ENCODE assay signal across 8 cellular contexts in the genomic region with DNA sequence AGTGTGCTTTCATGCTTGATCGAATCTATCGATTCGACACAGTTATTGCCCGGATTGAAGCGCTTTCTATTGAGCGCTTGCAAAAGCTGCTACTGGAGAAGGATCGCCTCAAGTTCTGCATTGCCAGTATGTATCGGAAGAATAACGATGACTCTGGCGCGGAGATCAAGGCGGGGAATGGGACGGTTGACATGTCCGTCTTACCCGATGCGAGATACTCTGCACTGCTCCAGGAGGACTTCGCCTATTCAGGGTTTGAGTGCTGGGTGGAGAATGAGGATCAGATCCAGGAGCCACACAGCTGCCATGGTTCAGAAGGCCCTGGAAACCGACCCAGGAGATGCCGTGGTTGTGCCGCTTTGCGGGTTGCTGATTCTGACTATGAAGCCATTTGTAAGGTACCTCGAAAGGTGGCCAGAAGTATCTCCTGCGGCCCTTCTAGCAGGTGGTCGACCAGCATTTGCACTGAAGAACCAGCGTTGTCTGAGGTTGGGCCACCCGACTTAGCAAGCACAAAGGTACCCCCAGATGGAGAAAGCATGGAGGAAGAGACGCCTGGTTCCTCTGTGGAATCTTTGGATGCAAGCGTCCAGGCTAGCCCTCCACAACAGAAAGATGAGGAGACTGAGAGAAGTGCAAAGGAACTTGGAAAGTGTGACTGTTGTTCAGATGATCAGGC.
A peak's percentile ranks its signal among the peaks of the same experiment; 100 is the strongest.
DNase-seq lines count a peak whose midpoint lies in the region; ATAC-seq, FAIRE-seq and TF ChIP-seq lines count a peak whose summit lies in the region.
"Not testable (repeated sequence)": the region's sequence is repeated elsewhere in the genome, so short reads cannot be mapped to it uniquely, and the experiment has no call there.

No MANE protein-coding gene starts in this region.

- not testable (repeated sequence) for H3K27me3 ChIP-seq in NT2/D1 (ENCODE audit: insufficient read depth, insufficient read length); H1 (replicated peaks in 1 of 4; ENCODE audit: control insufficient read depth in 3 of 4, extremely low read depth in 1 of 4, insufficient read depth in 3 of 4, low read length in 3 of 4); vagina

- H3K4me1 Mint-ChIP-seq in activated T-cell treated with anti-CD3 and anti-CD28 coated beads, Interleukin-2, amount 50 U/mL, for 4 hours (ENCODE audit: low read depth): peaks cover 12% of the 10 kb centered on the region
- not testable (repeated sequence) for H3K4me1 Mint-ChIP-seq in progenitor cell of endocrine pancreas (ENCODE audit: low read depth)

- H3K56ac ChIP-seq in H1 (replicated peaks; ENCODE audit: insufficient read length, low read depth, low read length): not testable (repeated sequence)

- H3K27me3 Mint-ChIP-seq in activated T-cell treated with anti-CD3 and anti-CD28 coated beads, Interleukin-2, amount 50 U/mL, for 4 hours (ENCODE audit: low read depth); progenitor cell of endocrine pancreas: not testable (repeated sequence)

- peak; percentile 7 for ATAC-seq in HG03095 (IDR thresholded peaks at IDR 0.05; ENCODE audit: unreplicated experiment)
- ATAC-seq in activated T-cell treated with anti-CD3 and anti-CD28 coated beads, Interleukin-2, amount 50 U/mL, for 4 hours: peak; percentile 4 to 8

- H3K4me1 ChIP-seq in NT2/D1 (ENCODE audit: insufficient read depth, insufficient read length); H1 (replicated peaks in 1 of 4; ENCODE audit: control insufficient read depth in 3 of 4, insufficient read depth in 4 of 4, low read length in 3 of 4); kidney (ENCODE audit: control insufficient read depth in 1 of 2, insufficient read depth in 1 of 2, low read depth in 1 of 2, low read length in 2 of 2); vagina: not testable (repeated sequence)

- H3K4ac ChIP-seq in H1 (replicated peaks; ENCODE audit: insufficient read length, low read depth, low read length): not testable (repeated sequence)

- TF ChIP-seq RAD21 in H1 (IDR thresholded peaks at IDR 0.05 in 1 of 2, conservative IDR thresholded peaks at IDR 0.05 in 1 of 2; ENCODE audit: low read depth in 2 of 2, low read length in 2 of 2): not testable (repeated sequence)

- not testable (repeated sequence) for H3K9me3 Mint-ChIP-seq in activated T-cell treated with anti-CD3 and anti-CD28 coated beads, Interleukin-2, amount 50 U/mL, for 4 hours; progenitor cell of endocrine pancreas (ENCODE audit: low read depth)

- H2BK5ac ChIP-seq in H1 (ENCODE audit: low read depth, low read length): not testable (repeated sequence)

- H3K4me3 Mint-ChIP-seq in activated T-cell treated with anti-CD3 and anti-CD28 coated beads, Interleukin-2, amount 50 U/mL, for 4 hours: peak overlapping the region; percentile 83
- peak overlapping the region; percentile 76 for H3K4me3 Mint-ChIP-seq in progenitor cell of endocrine pancreas (ENCODE audit: low read depth)

- not testable (repeated sequence) for H4K20me1 ChIP-seq in H1 (replicated peaks in 1 of 2; ENCODE audit: control insufficient read depth in 1 of 2, insufficient read depth in 2 of 2, low read length in 2 of 2)

- H3K4me3 ChIP-seq in NT2/D1 (ENCODE audit: insufficient read length, low read depth) (peak overlapping the region; percentile 50), H1 (ENCODE audit: extremely low read depth in 1 of 4, insufficient read depth in 2 of 4, low read depth in 3 of 4, low read length in 4 of 4) (peak overlapping the region; percentile 62 to 67 (median 66); a peak in 7 of 8 replicates), kidney (ENCODE audit: low read length in 2 of 2) (peak overlapping the region; percentile 76 to 77), vagina (peak overlapping the region; percentile 52 to 56)

- not testable (repeated sequence) for TF ChIP-seq CTCF in H1 (IDR thresholded peaks at IDR 0.05; ENCODE audit: control extremely low read depth in 1 of 3, insufficient read depth in 1 of 3, low read depth in 1 of 3, low read length in 3 of 3); kidney (IDR thresholded peaks at IDR 0.05; ENCODE audit: borderline replicate concordance, extremely low read depth, insufficient read depth); progenitor cell of endocrine pancreas (IDR thresholded peaks at IDR 0.05; ENCODE audit: unreplicated experiment); vagina (IDR thresholded peaks at IDR 0.05)

- intact Hi-C loops in kidney (cut with DNase I); vagina (cut with DNase I): not testable (repeated sequence)

- H3K79me1 ChIP-seq in H1 (ENCODE audit: low read depth, low read length): not testable (repeated sequence)

- 11% methylated on average over 24 of the region's 28 CpGs; no CpG with 5 or more reads in 1 of the 2 experiments for WGBS in H1 (ENCODE audit: extremely low coverage in 1 of 2, insufficient coverage in 1 of 2, insufficient read length in 1 of 2, insufficient replicate concordance in 2 of 2, low coverage in 1 of 2, low lambda C conversion rate in 2 of 2, missing lambda C conversion rate in 1 of 2), 2 experiments

- H2BK120ac ChIP-seq in H1 (replicated peaks; ENCODE audit: low read depth, low read length): not testable (repeated sequence)

- H2BK12ac ChIP-seq in H1 (ENCODE audit: low read depth, low read length): not testable (repeated sequence)

- H3K4me2 ChIP-seq in H1 (ENCODE audit: insufficient read depth in 1 of 2, low read depth in 2 of 2, low read length in 2 of 2): peak overlapping the region; percentile 80 to 89

- not testable (repeated sequence) for H2BK15ac ChIP-seq in H1 (ENCODE audit: low read length)

- not testable (repeated sequence) for H2AFZ ChIP-seq in H1 (ENCODE audit: low read length)

- not testable (repeated sequence) for H4K5ac ChIP-seq in H1 (ENCODE audit: insufficient read length, low read depth, low read length)

- H3K36me3 ChIP-seq in NT2/D1 (ENCODE audit: insufficient read depth, insufficient read length, low read length); H1 (ENCODE audit: control insufficient read depth in 2 of 4, insufficient read depth in 4 of 4, low read length in 3 of 4); kidney (ENCODE audit: control insufficient read depth in 1 of 2, insufficient read depth in 2 of 2, low read length in 2 of 2); vagina: not testable (repeated sequence)

- H3K18ac ChIP-seq in H1 (ENCODE audit: extremely low read depth, low read length): not testable (repeated sequence)

- not testable (repeated sequence) for TF ChIP-seq POLR2A in GM12891 (IDR thresholded peaks at IDR 0.05; ENCODE audit: low read depth, low read length); H1 (IDR thresholded peaks at IDR 0.05; ENCODE audit: control extremely low read depth in 1 of 2, low read depth in 2 of 2, low read length in 2 of 2); vagina (IDR thresholded peaks at IDR 0.05)

- not testable (repeated sequence) for H3K23ac ChIP-seq in H1 (ENCODE audit: insufficient read length)

- not testable (repeated sequence) for TF ChIP-seq EP300 in H1 (IDR thresholded peaks at IDR 0.05; ENCODE audit: borderline replicate concordance in 1 of 2, low read depth in 2 of 2, low read length in 2 of 2)

- not testable (repeated sequence) for H3K27ac Mint-ChIP-seq in progenitor cell of endocrine pancreas

- not testable (repeated sequence) for H3K36me3 Mint-ChIP-seq in activated T-cell treated with anti-CD3 and anti-CD28 coated beads, Interleukin-2, amount 50 U/mL, for 4 hours (ENCODE audit: insufficient read depth); progenitor cell of endocrine pancreas (ENCODE audit: insufficient read depth)

- H4K8ac ChIP-seq in H1 (ENCODE audit: extremely low read depth, insufficient read depth, low read length): not testable (repeated sequence)

- H3K79me2 ChIP-seq in H1 (ENCODE audit: control insufficient read depth in 1 of 2, insufficient read depth in 2 of 2, low read length in 2 of 2): not testable (repeated sequence)

- H3K9ac ChIP-seq in NT2/D1 (ENCODE audit: insufficient read length, low read depth): peak overlapping the region; percentile 70
- not testable (repeated sequence) for H3K9ac ChIP-seq in H1 (replicated peaks in 1 of 4; ENCODE audit: extremely low read depth in 1 of 4, low read depth in 3 of 4, low read length in 3 of 4); kidney (ENCODE audit: low read length in 2 of 2)

- not testable (repeated sequence) for H3K27ac ChIP-seq in H1 (ENCODE audit: low read depth, low read length)
- peak overlapping the region in 1 of 2 donors; percentile 41 for H3K27ac ChIP-seq in kidney (ENCODE audit: low read depth in 2 of 2, low read length in 2 of 2)
- H3K27ac ChIP-seq in vagina: peak overlapping the region; percentile 70

- H3K9me3 ChIP-seq in NT2/D1 (ENCODE audit: insufficient read depth, low read length); H1 (ENCODE audit: insufficient read depth in 2 of 2, low read depth in 1 of 2, low read length in 1 of 2); kidney (ENCODE audit: control insufficient read depth in 1 of 2, low read length in 2 of 2); vagina: not testable (repeated sequence)

- DNase-seq in GM12891 (ENCODE audit: insufficient read length, low spot score); NT2/D1 (ENCODE audit: low read depth, low spot score); activated T-cell treated with anti-CD3 and anti-CD28 coated beads, Interleukin-2, amount 50 U/mL, for 4 hours; progenitor cell of endocrine pancreas (ENCODE audit: low spot score, unreplicated experiment): not testable (repeated sequence)
- DNase-seq in H1 (ENCODE audit: low read depth in 1 of 2, low spot score in 2 of 2) (peak in 1 of 2 experiments; percentile 54), kidney (peak; percentile 47), vagina (ENCODE audit: extremely low spot score in 2 of 2) (peak; percentile 58 to 85)

- POLR2A ChIA-PET in H1 (lab: Charles Lee; ENCODE audit: partially characterized antibody): not testable (repeated sequence)

- H3K14ac ChIP-seq in H1 (ENCODE audit: insufficient read length): not testable (repeated sequence)

- H2BK20ac ChIP-seq in H1 (ENCODE audit: low read length): not testable (repeated sequence)

- CTCF ChIA-PET in H1 (lab: Charles Lee; ENCODE audit: partially characterized antibody): not testable (repeated sequence)

- peak; percentile 78 for FAIRE-seq in GM12891 (lab: Jason Lieb, UNC)
- FAIRE-seq in H1 (lab: Jason Lieb, UNC); kidney (lab: Jason Lieb, UNC): not testable (repeated sequence)

- not testable (repeated sequence) for H3K23me2 ChIP-seq in H1 (ENCODE audit: low read depth, low read length)

- H4K91ac ChIP-seq in H1 (replicated peaks; ENCODE audit: insufficient read length, low read length): not testable (repeated sequence)

- H2AK5ac ChIP-seq in H1 (ENCODE audit: low read depth, low read length): not testable (repeated sequence)
